ENCODE assay signal across 1 cellular context in the genomic region with DNA sequence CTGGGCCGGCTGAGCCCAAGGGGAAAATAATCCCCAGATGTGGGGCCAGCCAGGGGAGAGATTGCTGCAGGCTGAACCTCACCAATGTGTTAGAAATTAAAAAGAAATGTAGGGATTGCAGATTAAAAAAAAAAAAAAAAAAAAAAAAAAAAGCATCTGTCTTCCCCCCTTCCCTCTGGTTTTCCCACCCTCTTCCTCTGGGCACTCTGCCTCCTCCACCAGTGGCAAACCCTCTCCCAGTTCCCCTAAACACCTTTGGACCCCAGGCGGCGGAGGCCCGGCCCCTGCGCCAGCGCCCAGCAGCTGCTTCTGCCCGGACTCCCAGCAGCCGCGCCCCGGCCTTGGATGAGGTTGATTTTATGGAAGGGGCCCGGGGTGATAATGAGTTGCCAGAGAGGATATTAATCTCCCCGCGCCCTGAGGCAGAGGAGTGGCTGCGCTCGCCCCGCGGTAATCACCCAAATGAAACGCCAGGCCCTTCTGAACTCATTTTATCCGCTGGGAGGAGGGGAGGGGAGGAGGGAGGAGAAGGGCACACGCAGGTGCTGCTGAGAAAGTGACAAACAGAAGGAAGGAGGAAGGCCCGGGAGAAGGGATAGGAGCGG.
TF ChIP-seq lines count a peak whose summit lies in the region.

No MANE protein-coding gene starts in this region.

TF ChIP-seq in GM23338, 12 proteins besides CTCF, POLR2A, EP300 and RAD21 (continued from another document):
- TF ChIP-seq, protein P1, sequence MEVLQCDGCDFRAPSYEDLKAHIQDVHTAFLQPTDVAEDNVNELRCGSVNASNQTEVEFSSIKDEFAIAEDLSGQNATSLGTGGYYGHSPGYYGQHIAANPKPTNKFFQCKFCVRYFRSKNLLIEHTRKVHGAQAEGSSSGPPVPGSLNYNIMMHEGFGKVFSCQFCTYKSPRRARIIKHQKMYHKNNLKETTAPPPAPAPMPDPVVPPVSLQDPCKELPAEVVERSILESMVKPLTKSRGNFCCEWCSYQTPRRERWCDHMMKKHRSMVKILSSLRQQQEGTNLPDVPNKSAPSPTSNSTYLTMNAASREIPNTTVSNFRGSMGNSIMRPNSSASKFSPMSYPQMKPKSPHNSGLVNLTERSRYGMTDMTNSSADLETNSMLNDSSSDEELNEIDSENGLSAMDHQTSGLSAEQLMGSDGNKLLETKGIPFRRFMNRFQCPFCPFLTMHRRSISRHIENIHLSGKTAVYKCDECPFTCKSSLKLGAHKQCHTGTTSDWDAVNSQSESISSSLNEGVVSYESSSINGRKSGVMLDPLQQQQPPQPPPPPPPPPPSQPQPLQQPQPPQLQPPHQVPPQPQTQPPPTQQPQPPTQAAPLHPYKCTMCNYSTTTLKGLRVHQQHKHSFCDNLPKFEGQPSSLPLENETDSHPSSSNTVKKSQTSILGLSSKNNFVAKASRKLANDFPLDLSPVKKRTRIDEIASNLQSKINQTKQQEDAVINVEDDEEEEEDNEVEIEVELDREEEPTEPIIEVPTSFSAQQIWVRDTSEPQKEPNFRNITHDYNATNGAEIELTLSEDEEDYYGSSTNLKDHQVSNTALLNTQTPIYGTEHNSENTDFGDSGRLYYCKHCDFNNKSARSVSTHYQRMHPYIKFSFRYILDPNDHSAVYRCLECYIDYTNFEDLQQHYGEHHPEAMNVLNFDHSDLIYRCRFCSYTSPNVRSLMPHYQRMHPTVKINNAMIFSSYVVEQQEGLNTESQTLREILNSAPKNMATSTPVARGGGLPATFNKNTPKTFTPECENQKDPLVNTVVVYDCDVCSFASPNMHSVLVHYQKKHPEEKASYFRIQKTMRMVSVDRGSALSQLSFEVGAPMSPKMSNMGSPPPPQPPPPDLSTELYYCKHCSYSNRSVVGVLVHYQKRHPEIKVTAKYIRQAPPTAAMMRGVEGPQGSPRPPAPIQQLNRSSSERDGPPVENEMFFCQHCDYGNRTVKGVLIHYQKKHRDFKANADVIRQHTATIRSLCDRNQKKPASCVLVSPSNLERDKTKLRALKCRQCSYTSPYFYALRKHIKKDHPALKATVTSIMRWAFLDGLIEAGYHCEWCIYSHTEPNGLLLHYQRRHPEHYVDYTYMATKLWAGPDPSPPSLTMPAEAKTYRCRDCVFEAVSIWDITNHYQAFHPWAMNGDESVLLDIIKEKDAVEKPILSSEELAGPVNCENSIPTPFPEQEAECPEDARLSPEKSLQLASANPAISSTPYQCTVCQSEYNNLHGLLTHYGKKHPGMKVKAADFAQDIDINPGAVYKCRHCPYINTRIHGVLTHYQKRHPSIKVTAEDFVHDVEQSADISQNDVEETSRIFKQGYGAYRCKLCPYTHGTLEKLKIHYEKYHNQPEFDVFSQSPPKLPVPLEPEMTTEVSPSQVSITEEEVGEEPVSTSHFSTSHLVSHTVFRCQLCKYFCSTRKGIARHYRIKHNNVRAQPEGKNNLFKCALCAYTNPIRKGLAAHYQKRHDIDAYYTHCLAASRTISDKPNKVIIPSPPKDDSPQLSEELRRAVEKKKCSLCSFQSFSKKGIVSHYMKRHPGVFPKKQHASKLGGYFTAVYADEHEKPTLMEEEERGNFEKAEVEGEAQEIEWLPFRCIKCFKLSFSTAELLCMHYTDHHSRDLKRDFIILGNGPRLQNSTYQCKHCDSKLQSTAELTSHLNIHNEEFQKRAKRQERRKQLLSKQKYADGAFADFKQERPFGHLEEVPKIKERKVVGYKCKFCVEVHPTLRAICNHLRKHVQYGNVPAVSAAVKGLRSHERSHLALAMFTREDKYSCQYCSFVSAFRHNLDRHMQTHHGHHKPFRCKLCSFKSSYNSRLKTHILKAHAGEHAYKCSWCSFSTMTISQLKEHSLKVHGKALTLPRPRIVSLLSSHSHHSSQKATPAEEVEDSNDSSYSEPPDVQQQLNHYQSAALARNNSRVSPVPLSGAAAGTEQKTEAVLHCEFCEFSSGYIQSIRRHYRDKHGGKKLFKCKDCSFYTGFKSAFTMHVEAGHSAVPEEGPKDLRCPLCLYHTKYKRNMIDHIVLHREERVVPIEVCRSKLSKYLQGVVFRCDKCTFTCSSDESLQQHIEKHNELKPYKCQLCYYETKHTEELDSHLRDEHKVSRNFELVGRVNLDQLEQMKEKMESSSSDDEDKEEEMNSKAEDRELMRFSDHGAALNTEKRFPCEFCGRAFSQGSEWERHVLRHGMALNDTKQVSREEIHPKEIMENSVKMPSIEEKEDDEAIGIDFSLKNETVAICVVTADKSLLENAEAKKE (CRISPR knock-in tag; IDR thresholded peaks at IDR 0.05): no peak
TF ChIP-seq in GM23338: peak in this region for 1.
